ENCODE assay signal across 8 cellular contexts in genomic region chr5:16467363-16468219, GRCh38. TPM values are rescaled to one million over a fixed set of nuclear protein-coding genes. Genes with fewer than 3 reads are reported as not detected.
DNase-seq lines count a peak whose midpoint lies in the region; ATAC-seq and TF ChIP-seq lines count a peak whose summit lies in the region.

No MANE protein-coding gene starts in this region.

- no peaks in the 10 kb centered on the region for H3K27me3 ChIP-seq in muscle layer of duodenum (ENCODE audit: low read depth, low read length)

- in situ Hi-C loops in astrocyte of the spinal cord (cut with HindIII; ENCODE audit: low sequenced_read_pairs) = no loop called here

- DNase-seq in HT1080 (ENCODE audit: low read depth) (peak; percentile 80), astrocyte of the spinal cord (ENCODE audit: low read depth, low spot score) (peak; percentile 61), superior temporal gyrus (ENCODE audit: extremely low spot score) (no peak), DMS114 treated with DMSO at 0.1 percent for 48 hours (lab: John Stamatoyannopoulos, UW; ENCODE audit: unreplicated experiment) (no peak), occipital lobe (lab: John Stamatoyannopoulos, UW) (no peak)

- H3K36me3 ChIP-seq in muscle layer of duodenum (ENCODE audit: control insufficient read depth in 1 of 2, insufficient read depth in 2 of 2, low read length in 2 of 2) = peaks cover 9% of the 10 kb centered on the region in 2 donors

- peak overlapping the region; percentile 88 for H3K4me3 ChIP-seq in GM12875 (ENCODE audit: low read depth, low read length)
- no peak overlapping the region for H3K4me3 ChIP-seq in astrocyte of the spinal cord (ENCODE audit: low read depth, low read length)
- peak overlapping the region; percentile 81 to 93 for H3K4me3 ChIP-seq in muscle layer of duodenum (ENCODE audit: low read depth in 1 of 2, low read length in 2 of 2)

- peak; percentile 75 for ATAC-seq in GM21529 (IDR thresholded peaks at IDR 0.05; ENCODE audit: unreplicated experiment)

- peaks cover 9 to 32% of the 10 kb centered on the region in 2 donors for H3K4me1 ChIP-seq in muscle layer of duodenum (ENCODE audit: control insufficient read depth in 1 of 2, insufficient read depth in 2 of 2, low read length in 2 of 2)

- no peaks in the 10 kb centered on the region for H3K9me3 ChIP-seq in muscle layer of duodenum (ENCODE audit: control insufficient read depth in 1 of 2, low read length in 2 of 2)

- TF ChIP-seq CTCF in GM12875 (IDR thresholded peaks at IDR 0.05; ENCODE audit: borderline replicate concordance, insufficient read depth, low read depth, low read length) (no peak), astrocyte of the spinal cord (IDR thresholded peaks at IDR 0.05; ENCODE audit: low read depth, low read length) (no peak)

- peak overlapping the region; percentile 40 for H3K27ac ChIP-seq in muscle layer of duodenum (ENCODE audit: low read length)

RNA-seq across cellular contexts. Expression of gene ZNF622, which starts 2.0 kb away (rescaled TPM):
- total RNA-seq in HT1080 (2014; rRNA removed; shearing (Covaris generic)) = 103 and 106 TPM in 2 replicates
- 50.5 and 51.2 TPM in 2 replicates for polyA plus RNA-seq in HT1080 (2015; cell fraction: cytosol; rRNA removed)
- 70.1 and 75.2 TPM in 2 replicates for polyA plus RNA-seq in HT1080 (2015; cell fraction: nucleus; rRNA removed)
- 25.9 TPM for total RNA-seq in occipital lobe

Comparison
In these comparisons a context has a peak if more than half of its experiments do, and no peak if none do; other contexts are left out.
1. DNase-seq: peak in HT1080 (single experiment) and astrocyte of the spinal cord (single experiment); none in superior temporal gyrus (single experiment), DMS114 treated with DMSO at 0.1 percent for 48 hours (single experiment) and occipital lobe (single experiment).